ENCODE assay signal across 1 cellular context in genomic region chr1:43144228-43144627, GRCh38.
TF ChIP-seq lines count a peak whose summit lies in the region.

No MANE protein-coding gene starts in this region.

TF ChIP-seq in K562, 482 proteins besides CTCF, POLR2A, EP300 and RAD21 (continued from another document):
- TF ChIP-seq HMGXB4 (CRISPR knock-in tag; IDR thresholded peaks at IDR 0.05), result no peak
- TF ChIP-seq PHB (CRISPR knock-in tag; IDR thresholded peaks at IDR 0.05), result no peak
- TF ChIP-seq ARID4B (CRISPR knock-in tag; IDR thresholded peaks at IDR 0.05), result no peak
- no peak for TF ChIP-seq MAFF (IDR thresholded peaks at IDR 0.05; ENCODE audit: low read length)
- TF ChIP-seq ZNF561 (CRISPR knock-in tag; conservative IDR thresholded peaks at IDR 0.05), result no peak
- TF ChIP-seq ZNF655 (CRISPR knock-in tag; IDR thresholded peaks at IDR 0.05), result no peak
- TF ChIP-seq SREBF1 (IDR thresholded peaks at IDR 0.05; ENCODE audit: borderline replicate concordance, low read depth, low read length), result no peak
- TF ChIP-seq FOSL1 (tag; conservative IDR thresholded peaks at IDR 0.05), result peak; percentile 39; the same call in 1 of the 2 replicates
- no peak for TF ChIP-seq PTRF (tag; IDR thresholded peaks at IDR 0.05)
- no peak for TF ChIP-seq ZBTB34 (CRISPR knock-in tag; IDR thresholded peaks at IDR 0.05)
- TF ChIP-seq CREB3 (tag; conservative IDR thresholded peaks at IDR 0.05; ENCODE audit: low read depth), result no peak
- TF ChIP-seq CEBPG (CRISPR knock-in tag; IDR thresholded peaks at IDR 0.05), result no peak
- TF ChIP-seq CEBPG (tag; conservative IDR thresholded peaks at IDR 0.05 in 1 of 2, IDR thresholded peaks at IDR 0.05 in 1 of 2), result peak in 1 of 2 experiments; percentile 64; a peak in 1 of 4 replicates
- no peak for TF ChIP-seq DIDO1 (tag; IDR thresholded peaks at IDR 0.05; ENCODE audit: low read depth)
- TF ChIP-seq NCOA2 (IDR thresholded peaks at IDR 0.05; ENCODE audit: partially characterized antibody in 2 of 2), result no peak
- TF ChIP-seq, protein P1, sequence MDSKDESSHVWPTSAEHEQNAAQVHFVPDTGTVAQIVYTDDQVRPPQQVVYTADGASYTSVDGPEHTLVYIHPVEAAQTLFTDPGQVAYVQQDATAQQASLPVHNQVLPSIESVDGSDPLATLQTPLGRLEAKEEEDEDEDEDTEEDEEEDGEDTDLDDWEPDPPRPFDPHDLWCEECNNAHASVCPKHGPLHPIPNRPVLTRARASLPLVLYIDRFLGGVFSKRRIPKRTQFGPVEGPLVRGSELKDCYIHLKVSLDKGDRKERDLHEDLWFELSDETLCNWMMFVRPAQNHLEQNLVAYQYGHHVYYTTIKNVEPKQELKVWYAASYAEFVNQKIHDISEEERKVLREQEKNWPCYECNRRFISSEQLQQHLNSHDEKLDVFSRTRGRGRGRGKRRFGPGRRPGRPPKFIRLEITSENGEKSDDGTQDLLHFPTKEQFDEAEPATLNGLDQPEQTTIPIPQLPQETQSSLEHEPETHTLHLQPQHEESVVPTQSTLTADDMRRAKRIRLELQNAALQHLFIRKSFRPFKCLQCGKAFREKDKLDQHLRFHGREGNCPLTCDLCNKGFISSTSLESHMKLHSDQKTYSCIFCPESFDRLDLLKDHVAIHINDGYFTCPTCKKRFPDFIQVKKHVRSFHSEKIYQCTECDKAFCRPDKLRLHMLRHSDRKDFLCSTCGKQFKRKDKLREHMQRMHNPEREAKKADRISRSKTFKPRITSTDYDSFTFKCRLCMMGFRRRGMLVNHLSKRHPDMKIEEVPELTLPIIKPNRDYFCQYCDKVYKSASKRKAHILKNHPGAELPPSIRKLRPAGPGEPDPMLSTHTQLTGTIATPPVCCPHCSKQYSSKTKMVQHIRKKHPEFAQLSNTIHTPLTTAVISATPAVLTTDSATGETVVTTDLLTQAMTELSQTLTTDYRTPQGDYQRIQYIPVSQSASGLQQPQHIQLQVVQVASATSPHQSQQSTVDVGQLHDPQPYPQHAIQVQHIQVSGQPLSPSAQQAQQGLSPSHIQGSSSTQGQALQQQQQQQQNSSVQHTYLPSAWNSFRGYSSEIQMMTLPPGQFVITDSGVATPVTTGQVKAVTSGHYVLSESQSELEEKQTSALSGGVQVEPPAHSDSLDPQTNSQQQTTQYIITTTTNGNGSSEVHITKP (IDR thresholded peaks at IDR 0.05; ENCODE audit: partially characterized antibody), result no peak
- TF ChIP-seq, protein P2, sequence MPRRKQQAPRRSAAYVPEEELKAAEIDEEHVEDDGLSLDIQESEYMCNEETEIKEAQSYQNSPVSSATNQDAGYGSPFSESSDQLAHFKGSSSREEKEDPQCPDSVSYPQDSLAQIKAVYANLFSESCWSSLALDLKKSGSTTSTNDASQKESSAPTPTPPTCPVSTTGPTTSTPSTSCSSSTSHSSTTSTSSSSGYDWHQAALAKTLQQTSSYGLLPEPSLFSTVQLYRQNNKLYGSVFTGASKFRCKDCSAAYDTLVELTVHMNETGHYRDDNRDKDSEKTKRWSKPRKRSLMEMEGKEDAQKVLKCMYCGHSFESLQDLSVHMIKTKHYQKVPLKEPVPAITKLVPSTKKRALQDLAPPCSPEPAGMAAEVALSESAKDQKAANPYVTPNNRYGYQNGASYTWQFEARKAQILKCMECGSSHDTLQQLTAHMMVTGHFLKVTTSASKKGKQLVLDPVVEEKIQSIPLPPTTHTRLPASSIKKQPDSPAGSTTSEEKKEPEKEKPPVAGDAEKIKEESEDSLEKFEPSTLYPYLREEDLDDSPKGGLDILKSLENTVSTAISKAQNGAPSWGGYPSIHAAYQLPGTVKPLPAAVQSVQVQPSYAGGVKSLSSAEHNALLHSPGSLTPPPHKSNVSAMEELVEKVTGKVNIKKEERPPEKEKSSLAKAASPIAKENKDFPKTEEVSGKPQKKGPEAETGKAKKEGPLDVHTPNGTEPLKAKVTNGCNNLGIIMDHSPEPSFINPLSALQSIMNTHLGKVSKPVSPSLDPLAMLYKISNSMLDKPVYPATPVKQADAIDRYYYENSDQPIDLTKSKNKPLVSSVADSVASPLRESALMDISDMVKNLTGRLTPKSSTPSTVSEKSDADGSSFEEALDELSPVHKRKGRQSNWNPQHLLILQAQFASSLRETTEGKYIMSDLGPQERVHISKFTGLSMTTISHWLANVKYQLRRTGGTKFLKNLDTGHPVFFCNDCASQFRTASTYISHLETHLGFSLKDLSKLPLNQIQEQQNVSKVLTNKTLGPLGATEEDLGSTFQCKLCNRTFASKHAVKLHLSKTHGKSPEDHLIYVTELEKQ (CRISPR knock-in tag; IDR thresholded peaks at IDR 0.05), result no peak
- TF ChIP-seq, protein P3, sequence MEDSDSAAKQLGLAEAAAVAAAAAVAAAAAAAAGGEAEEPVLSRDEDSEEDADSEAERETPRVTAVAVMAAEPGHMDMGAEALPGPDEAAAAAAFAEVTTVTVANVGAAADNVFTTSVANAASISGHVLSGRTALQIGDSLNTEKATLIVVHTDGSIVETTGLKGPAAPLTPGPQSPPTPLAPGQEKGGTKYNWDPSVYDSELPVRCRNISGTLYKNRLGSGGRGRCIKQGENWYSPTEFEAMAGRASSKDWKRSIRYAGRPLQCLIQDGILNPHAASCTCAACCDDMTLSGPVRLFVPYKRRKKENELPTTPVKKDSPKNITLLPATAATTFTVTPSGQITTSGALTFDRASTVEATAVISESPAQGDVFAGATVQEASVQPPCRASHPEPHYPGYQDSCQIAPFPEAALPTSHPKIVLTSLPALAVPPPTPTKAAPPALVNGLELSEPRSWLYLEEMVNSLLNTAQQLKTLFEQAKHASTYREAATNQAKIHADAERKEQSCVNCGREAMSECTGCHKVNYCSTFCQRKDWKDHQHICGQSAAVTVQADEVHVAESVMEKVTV (CRISPR knock-in tag; IDR thresholded peaks at IDR 0.05), result no peak
- TF ChIP-seq RNF2 (IDR thresholded peaks at IDR 0.05), result no peak
- TF ChIP-seq ZNF699 (CRISPR knock-in tag; IDR thresholded peaks at IDR 0.05; ENCODE audit: insufficient replicate concordance), result no peak
- no peak for TF ChIP-seq PRPF4 (IDR thresholded peaks at IDR 0.05; ENCODE audit: insufficient read depth, low read depth, low read length, poor library complexity, severe bottlenecking)
- TF ChIP-seq RFX7 (CRISPR knock-in tag; IDR thresholded peaks at IDR 0.05), result no peak
